8 cellular contexts compared by ENCODE assay signal in the genomic region with DNA sequence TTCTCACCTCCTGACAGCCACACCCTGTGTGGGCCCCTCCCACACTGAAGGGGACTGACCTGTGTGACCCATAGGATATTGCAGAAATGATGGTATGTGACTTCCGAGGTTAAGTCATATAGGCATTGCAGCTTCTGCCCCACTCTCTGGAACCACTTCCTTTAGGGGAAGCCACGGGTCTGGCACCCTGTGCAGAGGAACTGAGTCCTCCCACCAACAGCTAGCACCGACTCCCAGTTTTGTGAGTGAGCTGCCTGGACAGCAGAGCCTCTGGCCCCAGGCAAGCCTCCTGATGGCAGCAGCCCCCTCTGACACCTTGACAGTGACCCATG. TPM values are rescaled to one million over a fixed set of nuclear protein-coding genes. Genes with fewer than 3 reads are reported as not detected.
DNase-seq lines count a peak whose midpoint lies in the region; ATAC-seq and TF ChIP-seq lines count a peak whose summit lies in the region.
"Had no signal": no experiment of that assay in that cellular context is flagged by ENCODE, and none has a peak within 500 bp of the region (broad histone marks: within the 10 kb centered on the region; RNA-seq: fewer than 3 reads in every experiment).

No MANE protein-coding gene starts in this region.

- no peak overlapping the region for H3K4me3 ChIP-seq in gastroesophageal sphincter

- no CpG with 5 or more reads among the region's 3 CpGs for WGBS in gastroesophageal sphincter (ENCODE audit: low coverage in 1 of 2), 2 donors

- no peaks in the 10 kb centered on the region for H3K36me3 Mint-ChIP-seq in activated naive CD8-positive, alpha-beta T cell treated with anti-CD3 and anti-CD28 coated beads for 36 hours

- TF ChIP-seq CTCF in gastroesophageal sphincter (IDR thresholded peaks at IDR 0.05): no peak

- H3K27ac ChIP-seq in gastroesophageal sphincter: no peak overlapping the region

- no peak overlapping the region for H3K4me3 Mint-ChIP-seq in activated naive CD8-positive, alpha-beta T cell treated with anti-CD3 and anti-CD28 coated beads for 36 hours

- no peak overlapping the region for H3K27ac Mint-ChIP-seq in activated naive CD8-positive, alpha-beta T cell treated with anti-CD3 and anti-CD28 coated beads for 36 hours

- no peak for TF ChIP-seq EP300 in gastroesophageal sphincter (IDR thresholded peaks at IDR 0.05)

- H3K27me3 ChIP-seq in gastroesophageal sphincter: no peaks in the 10 kb centered on the region

- peaks cover 0 to 19% (median 0%) of the 10 kb centered on the region in 3 donors for H3K4me1 ChIP-seq in gastroesophageal sphincter

- peaks cover 3% of the 10 kb centered on the region for H3K9me3 Mint-ChIP-seq in activated naive CD8-positive, alpha-beta T cell treated with anti-CD3 and anti-CD28 coated beads for 36 hours

- H3K4me1 Mint-ChIP-seq in activated naive CD8-positive, alpha-beta T cell treated with anti-CD3 and anti-CD28 coated beads for 36 hours: peaks cover 11% of the 10 kb centered on the region

- H3K9me3 ChIP-seq in gastroesophageal sphincter: no peaks in the 10 kb centered on the region

- ATAC-seq in GM21390 (IDR thresholded peaks at IDR 0.05; ENCODE audit: unreplicated experiment) (peak; percentile 75), gastroesophageal sphincter (no peak)

- no peak for TF ChIP-seq POLR2A in gastroesophageal sphincter (IDR thresholded peaks at IDR 0.05)

- H3K36me3 ChIP-seq in gastroesophageal sphincter: no peaks in the 10 kb centered on the region

- no peaks in the 10 kb centered on the region for H3K27me3 Mint-ChIP-seq in activated naive CD8-positive, alpha-beta T cell treated with anti-CD3 and anti-CD28 coated beads for 36 hours

- DNase-seq in KG1 (lab: John Stamatoyannopoulos, UW) (peak; percentile 45), iPS-NIHi7 (ENCODE audit: extremely low spot score) (no peak), NCI-H1105 treated with DMSO at 0.1 percent for 48 hours (lab: John Stamatoyannopoulos, UW) (no peak)
- peak; percentile 28 for DNase-seq in activated naive CD8-positive, alpha-beta T cell treated with anti-CD3 and anti-CD28 coated beads for 36 hours
- DNase-seq in stimulated activated CD8-positive, alpha-beta memory T cell treated with anti-CD3 and anti-CD28 coated beads, Interleukin-7, amount 100 ng/mL, for 24 hours (ENCODE audit: low read depth): peak; percentile 7
- DNase-seq: cerebellar nuclear complex had no signal

RNA-seq across cellular contexts. Expression of a gene that starts 24.6 kb away (rescaled TPM):
- total RNA-seq in activated naive CD8-positive, alpha-beta T cell treated with anti-CD3 and anti-CD28 coated beads for 36 hours: 10 to 100 TPM; 38.6 to 38.7 TPM
- total RNA-seq in gastroesophageal sphincter: 10 to 100 TPM; 15.4 to 37.6 (median 20.9) TPM

Comparison
In these comparisons a context has a peak if more than half of its experiments do, and no peak if none do; other contexts are left out.
1. DNase-seq: peak in KG1 (single experiment), activated naive CD8-positive, alpha-beta T cell treated with anti-CD3 and anti-CD28 coated beads for 36 hours (single experiment) and stimulated activated CD8-positive, alpha-beta memory T cell treated with anti-CD3 and anti-CD28 coated beads, Interleukin-7, amount 100 ng/mL, for 24 hours (single experiment); none in iPS-NIHi7 (single experiment) and NCI-H1105 treated with DMSO at 0.1 percent for 48 hours (single experiment).